In the genomic region with DNA sequence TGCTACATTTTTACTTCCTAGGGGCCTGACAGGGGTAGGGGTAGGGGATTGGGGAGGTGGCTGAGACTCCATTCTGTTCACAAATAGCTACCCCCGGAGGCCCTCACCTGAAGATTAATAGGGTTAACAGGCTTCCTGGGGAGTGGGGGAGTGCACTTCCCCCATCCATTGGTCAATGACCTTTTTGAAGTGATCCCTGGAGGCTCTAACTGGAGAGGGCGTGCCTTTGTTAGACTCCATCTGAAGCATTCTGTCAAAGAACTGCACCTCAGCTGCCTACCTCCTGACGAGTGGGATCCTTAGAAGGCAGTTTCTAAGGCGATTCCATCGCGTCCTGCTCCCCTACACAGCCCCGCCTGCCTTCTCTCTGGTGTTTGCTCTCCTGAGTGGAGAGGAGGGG, we compare ENCODE assay signal across 22 cellular contexts. TPM values are rescaled to one million over a fixed set of nuclear protein-coding genes. Genes with fewer than 3 reads are reported as not detected.
DNase-seq lines count a peak whose midpoint lies in the region; ATAC-seq, FAIRE-seq and TF ChIP-seq lines count a peak whose summit lies in the region.
"Had no signal": no experiment of that assay in that cellular context is flagged by ENCODE, and none has a peak within 500 bp of the region (broad histone marks: within the 10 kb centered on the region; RNA-seq: fewer than 3 reads in every experiment).

No MANE protein-coding gene starts in this region.

- intact Hi-C loops in activated CD8-positive, alpha-beta T cell treated with anti-CD3 and anti-CD28 coated beads for 36 hours (cut with micrococcal nuclease), result no loop called here

- H2AFZ ChIP-seq in GM23338 (no peak overlapping the region), H1 (ENCODE audit: low read length) (no peak overlapping the region)
- H2AFZ ChIP-seq: GM23248 had no signal

- no peaks in the 10 kb centered on the region for H3F3A ChIP-seq in GM23338 (replicated peaks; ENCODE audit: low read depth)

- no peak overlapping the region for H4K5ac ChIP-seq in H1 (ENCODE audit: insufficient read length, low read depth, low read length)
- H4K5ac ChIP-seq in mesendoderm (ENCODE audit: low read length), result no peak overlapping the region

- H2AK5ac ChIP-seq in H1 (ENCODE audit: low read depth, low read length) (no peak overlapping the region), mesendoderm (ENCODE audit: low read length) (no peak overlapping the region)

- TF ChIP-seq EP300 in H1 (IDR thresholded peaks at IDR 0.05; ENCODE audit: borderline replicate concordance in 1 of 2, low read depth in 2 of 2, low read length in 2 of 2), result no peak

- H3K9me3 Mint-ChIP-seq in GM23338, result no peaks in the 10 kb centered on the region
- no peaks in the 10 kb centered on the region for H3K9me3 Mint-ChIP-seq in activated CD8-positive, alpha-beta T cell treated with anti-CD3 and anti-CD28 coated beads for 36 hours
- H3K9me3 Mint-ChIP-seq: CD8-positive, alpha-beta memory T cell had no signal

- H3K4ac ChIP-seq in H1 (replicated peaks; ENCODE audit: insufficient read length, low read depth, low read length), result no peak overlapping the region
- no peak overlapping the region for H3K4ac ChIP-seq in mesendoderm (ENCODE audit: low read depth, low read length)

- H3K18ac ChIP-seq in H1 (ENCODE audit: extremely low read depth, low read length), result no peak overlapping the region; the same call in 1 of the 2 replicates
- no peak overlapping the region for H3K18ac ChIP-seq in mesendoderm (ENCODE audit: low read length)

- peak; percentile 84 for FAIRE-seq in H1 (lab: Jason Lieb, UNC)

- WGBS in HUES64, result 0% methylated on average over 2 of the region's 7 CpGs
- 21% methylated on average over 6 of the region's 7 CpGs; no CpG with 5 or more reads in 1 of the 2 experiments for WGBS in H1 (ENCODE audit: extremely low coverage in 1 of 2, insufficient coverage in 1 of 2, insufficient read length in 1 of 2, insufficient replicate concordance in 2 of 2, low coverage in 1 of 2, low lambda C conversion rate in 2 of 2, missing lambda C conversion rate in 1 of 2), 2 experiments
- no CpG with 5 or more reads among the region's 7 CpGs for WGBS in mesendoderm (ENCODE audit: extremely low coverage, insufficient coverage, low lambda C conversion rate)

- H3K36me3 ChIP-seq in GM23338 (ENCODE audit: insufficient read depth) (no peaks in the 10 kb centered on the region), HUES64 (ENCODE audit: insufficient read depth, low read length) (no peaks in the 10 kb centered on the region), H1 (ENCODE audit: control insufficient read depth in 2 of 4, insufficient read depth in 4 of 4, low read length in 3 of 4) (no peaks in the 10 kb centered on the region), mesendoderm (ENCODE audit: control insufficient read depth, insufficient read depth, low read length) (no peaks in the 10 kb centered on the region)
- H3K36me3 ChIP-seq: Peyer's patch had no signal

- no peak overlapping the region for H3K9ac ChIP-seq in HUES64 (ENCODE audit: low read depth, low read length)
- H3K9ac ChIP-seq in H1 (replicated peaks in 1 of 4; ENCODE audit: extremely low read depth in 1 of 4, low read depth in 3 of 4, low read length in 3 of 4), result no peak overlapping the region
- H3K9ac ChIP-seq in mesendoderm (ENCODE audit: low read length), result no peak overlapping the region
- H3K9ac ChIP-seq: GM23248 had no signal

- no peak overlapping the region for H3K27ac ChIP-seq in GM23338 (ENCODE audit: low read depth)
- H3K27ac ChIP-seq in HUES64 (ENCODE audit: low read depth, low read length), result no peak overlapping the region; the same call in 1 of the 2 replicates
- no peak overlapping the region for H3K27ac ChIP-seq in H1 (ENCODE audit: low read depth, low read length)
- no peak overlapping the region for H3K27ac ChIP-seq in mesendoderm (ENCODE audit: low read depth, low read length)
- H3K27ac ChIP-seq in coronary artery, result no peak overlapping the region
- H3K27ac ChIP-seq: GM23248, Peyer's patch had no signal

- no peaks in the 10 kb centered on the region for H3K27me3 Mint-ChIP-seq in GM23338 (ENCODE audit: insufficient read depth, low read depth, poor library complexity)
- H3K27me3 Mint-ChIP-seq in activated CD8-positive, alpha-beta T cell treated with anti-CD3 and anti-CD28 coated beads for 36 hours, result no peaks in the 10 kb centered on the region
- H3K27me3 Mint-ChIP-seq: CD8-positive, alpha-beta memory T cell; T-helper 17 cell had no signal

- H2BK20ac ChIP-seq in H1 (ENCODE audit: low read length), result no peak overlapping the region

- no peaks in the 10 kb centered on the region for H3K4me1 ChIP-seq in GM23338 (ENCODE audit: insufficient read depth)
- H3K4me1 ChIP-seq in HUES64 (ENCODE audit: insufficient read depth, low read length), result peaks cover 7% of the 10 kb centered on the region
- peaks cover 0 to 4% (median 1%) of the 10 kb centered on the region in 4 experiments; a peak in 3 of 7 replicates for H3K4me1 ChIP-seq in H1 (replicated peaks in 1 of 4; ENCODE audit: control insufficient read depth in 3 of 4, insufficient read depth in 4 of 4, low read length in 3 of 4)
- H3K4me1 ChIP-seq in mesendoderm (ENCODE audit: control insufficient read depth, low read depth, low read length), result no peaks in the 10 kb centered on the region
- H3K4me1 ChIP-seq: Peyer's patch had no signal

- H2BK120ac ChIP-seq in H1 (replicated peaks; ENCODE audit: low read depth, low read length) (no peak overlapping the region), mesendoderm (ENCODE audit: low read depth, low read length) (no peak overlapping the region)

- H3K56ac ChIP-seq in H1 (replicated peaks; ENCODE audit: insufficient read length, low read depth, low read length) (no peak overlapping the region), mesendoderm (ENCODE audit: low read length) (peak overlapping the region; percentile 15)

- TF ChIP-seq CTCF in GM23338 (conservative IDR thresholded peaks at IDR 0.05; ENCODE audit: low read depth in 2 of 2) (no peak), H1 (IDR thresholded peaks at IDR 0.05; ENCODE audit: control extremely low read depth in 1 of 3, insufficient read depth in 1 of 3, low read depth in 1 of 3, low read length in 3 of 3) (no peak), coronary artery (IDR thresholded peaks at IDR 0.05) (no peak)
- no peak for TF ChIP-seq CTCF in activated CD8-positive, alpha-beta T cell treated with anti-CD3 and anti-CD28 coated beads for 36 hours (IDR thresholded peaks at IDR 0.05)

- no peaks in the 10 kb centered on the region for H3K9me2 ChIP-seq in GM23338 (ENCODE audit: insufficient read depth)

- no peak for TF ChIP-seq POLR2A in H1 (IDR thresholded peaks at IDR 0.05; ENCODE audit: control extremely low read depth in 1 of 2, low read depth in 2 of 2, low read length in 2 of 2)

- no peaks in the 10 kb centered on the region; the same call in 1 of the 2 replicates for H3K23me2 ChIP-seq in H1 (ENCODE audit: low read depth, low read length)

- H4K91ac ChIP-seq in H1 (replicated peaks; ENCODE audit: insufficient read length, low read length), result no peak overlapping the region

- no peak overlapping the region for H3K4me3 Mint-ChIP-seq in GM23338
- no peak overlapping the region for H3K4me3 Mint-ChIP-seq in activated CD8-positive, alpha-beta T cell treated with anti-CD3 and anti-CD28 coated beads for 36 hours
- H3K4me3 Mint-ChIP-seq: CD8-positive, alpha-beta memory T cell; T-helper 17 cell had no signal

- no peak overlapping the region for H3K4me3 ChIP-seq in GM23338
- peak overlapping the region; percentile 14; the same call in 1 of the 2 replicates for H3K4me3 ChIP-seq in HUES64 (ENCODE audit: low read length)
- H3K4me3 ChIP-seq in H1 (ENCODE audit: extremely low read depth in 1 of 4, insufficient read depth in 2 of 4, low read depth in 3 of 4, low read length in 4 of 4), result 0 out of 8 replicates have a peak overlapping the region, but pooled peaks of 2 of the 4 experiments have one; percentile 3 to 14
- no peak overlapping the region for H3K4me3 ChIP-seq in mesendoderm (ENCODE audit: low read length)
- no peak overlapping the region for H3K4me3 ChIP-seq in coronary artery
- H3K4me3 ChIP-seq: GM23248, Peyer's patch had no signal

- H3K23ac ChIP-seq in H1 (ENCODE audit: insufficient read length) (no peak overlapping the region), mesendoderm (ENCODE audit: low read length) (no peak overlapping the region)

- H3K79me2 ChIP-seq in GM23338 (replicated peaks; ENCODE audit: insufficient read depth), result no peaks in the 10 kb centered on the region
- no peaks in the 10 kb centered on the region for H3K79me2 ChIP-seq in H1 (ENCODE audit: control insufficient read depth in 1 of 2, insufficient read depth in 2 of 2, low read length in 2 of 2)
- no peaks in the 10 kb centered on the region for H3K79me2 ChIP-seq in mesendoderm (ENCODE audit: control insufficient read depth, insufficient read depth, low read length)

- no peak overlapping the region for H2BK5ac ChIP-seq in H1 (ENCODE audit: low read depth, low read length)
- no peak overlapping the region for H2BK5ac ChIP-seq in mesendoderm (ENCODE audit: low read length)

- H3K4me1 Mint-ChIP-seq in GM23338, result peaks cover 5% of the 10 kb centered on the region; the same call in 2 of the 3 replicates
- H3K4me1 Mint-ChIP-seq in activated CD8-positive, alpha-beta T cell treated with anti-CD3 and anti-CD28 coated beads for 36 hours (ENCODE audit: low read depth), result no peaks in the 10 kb centered on the region
- H3K4me1 Mint-ChIP-seq: CD8-positive, alpha-beta memory T cell; T-helper 17 cell had no signal

- H2BK12ac ChIP-seq in H1 (ENCODE audit: low read depth, low read length), result no peak overlapping the region

- TF ChIP-seq RAD21 in H1 (IDR thresholded peaks at IDR 0.05 in 1 of 2, conservative IDR thresholded peaks at IDR 0.05 in 1 of 2; ENCODE audit: low read depth in 2 of 2, low read length in 2 of 2), result no peak

- DNase-seq in GM23338 (ENCODE audit: low spot score) (no peak), H1 (ENCODE audit: low read depth in 1 of 2, low spot score in 2 of 2) (no peak), mesendoderm (no peak), coronary artery (ENCODE audit: low spot score) (no peak)
- DNase-seq in activated CD8-positive, alpha-beta T cell treated with anti-CD3 and anti-CD28 coated beads for 36 hours, result no peak
- DNase-seq: ACHN; C1 segment of cervical spinal cord; CD8-positive, alpha-beta memory T cell; DMS79 treated with DMSO at 0.1 percent for 48 hours; GDM1; GM23248; MM.1S; NCI-H1105; NCI-H1694; NCI-H2227 treated with DMSO at 0.1 percent for 48 hours; NCI-H510A treated with DMSO at 0.1 percent for 48 hours; NCI-H82; Peyer's patch; T-helper 17 cell had no signal

- no peaks in the 10 kb centered on the region for H3K36me3 Mint-ChIP-seq in GM23338 (ENCODE audit: low read depth)
- no peaks in the 10 kb centered on the region for H3K36me3 Mint-ChIP-seq in activated CD8-positive, alpha-beta T cell treated with anti-CD3 and anti-CD28 coated beads for 36 hours (ENCODE audit: low read depth)
- H3K36me3 Mint-ChIP-seq: CD8-positive, alpha-beta memory T cell had no signal

- no peak overlapping the region for H3K27ac Mint-ChIP-seq in GM23338
- no peak overlapping the region for H3K27ac Mint-ChIP-seq in activated CD8-positive, alpha-beta T cell treated with anti-CD3 and anti-CD28 coated beads for 36 hours
- H3K27ac Mint-ChIP-seq: CD8-positive, alpha-beta memory T cell; T-helper 17 cell had no signal

- ATAC-seq in GM23338, result peak; percentile 71
- ATAC-seq in activated CD8-positive, alpha-beta T cell treated with anti-CD3 and anti-CD28 coated beads for 36 hours, result no peak
- ATAC-seq in HG02840 (IDR thresholded peaks at IDR 0.05; ENCODE audit: low FRiP score, unreplicated experiment), result no peak
- ATAC-seq in GM21576 (IDR thresholded peaks at IDR 0.05; ENCODE audit: unreplicated experiment), result no peak
- ATAC-seq: T-helper 17 cell had no signal

- H4K8ac ChIP-seq in H1 (ENCODE audit: extremely low read depth, insufficient read depth, low read length) (no peak overlapping the region), mesendoderm (ENCODE audit: low read depth, low read length) (no peak overlapping the region)

- H4K20me1 ChIP-seq in GM23338 (replicated peaks; ENCODE audit: insufficient read depth) (no peaks in the 10 kb centered on the region), H1 (replicated peaks in 1 of 2; ENCODE audit: control insufficient read depth in 1 of 2, insufficient read depth in 2 of 2, low read length in 2 of 2) (no peaks in the 10 kb centered on the region)

- H3K9me3 ChIP-seq in HUES64 (ENCODE audit: insufficient read depth, low read depth, low read length) (no peaks in the 10 kb centered on the region), H1 (ENCODE audit: insufficient read depth in 2 of 2, low read depth in 1 of 2, low read length in 1 of 2) (no peaks in the 10 kb centered on the region)
- H3K9me3 ChIP-seq: Peyer's patch had no signal

- H3K27me3 ChIP-seq in GM23338 (ENCODE audit: insufficient read depth) (no peaks in the 10 kb centered on the region), HUES64 (ENCODE audit: insufficient read depth, low read length) (peaks cover 3% of the 10 kb centered on the region; the same call in 1 of the 2 replicates), H1 (replicated peaks in 1 of 4; ENCODE audit: control insufficient read depth in 3 of 4, extremely low read depth in 1 of 4, insufficient read depth in 3 of 4, low read length in 3 of 4) (no peaks in the 10 kb centered on the region), mesendoderm (ENCODE audit: insufficient read depth, low read length, poor library complexity) (no peaks in the 10 kb centered on the region)
- H3K27me3 ChIP-seq: Peyer's patch had no signal

- H2BK15ac ChIP-seq in H1 (ENCODE audit: low read length) (no peak overlapping the region), mesendoderm (replicated peaks; ENCODE audit: low read depth) (no peak overlapping the region)

- POLR2A ChIA-PET in H1 (lab: Charles Lee; ENCODE audit: partially characterized antibody), result interaction anchor here (1.2 to 1.9 kb wide), 2 partner anchors 8 to 10 kb away, joined by 3 to 6 read pairs; partner anchors contain the start of gene MTM1
- POLR2A ChIA-PET in activated CD8-positive, alpha-beta T cell treated with anti-CD3 and anti-CD28 coated beads for 36 hours (lab: Charles Lee), result no interaction called here

- no peak overlapping the region for H3K14ac ChIP-seq in H1 (ENCODE audit: insufficient read length)

- peak overlapping the region; percentile 32; the same call in 1 of the 2 replicates for H3K4me2 ChIP-seq in GM23338
- peak overlapping the region; percentile 13 to 39; a peak in 2 of 4 replicates for H3K4me2 ChIP-seq in H1 (ENCODE audit: insufficient read depth in 1 of 2, low read depth in 2 of 2, low read length in 2 of 2)
- no peak overlapping the region for H3K4me2 ChIP-seq in mesendoderm (ENCODE audit: low read length)

- CTCF ChIA-PET in H1 (lab: Charles Lee; ENCODE audit: partially characterized antibody), result interaction anchor here (0.8 to 1.3 kb wide), 3 partner anchors 14 to 62 kb away, joined by 3 read pairs; no protein-coding TSS in a partner anchor
- CTCF ChIA-PET in activated CD8-positive, alpha-beta T cell treated with anti-CD3 and anti-CD28 coated beads for 36 hours (lab: Charles Lee), result no interaction called here

- no peaks in the 10 kb centered on the region for H3K79me1 ChIP-seq in H1 (ENCODE audit: low read depth, low read length)
- H3K79me1 ChIP-seq in mesendoderm (ENCODE audit: low read length), result no peaks in the 10 kb centered on the region

RNA-seq across cellular contexts. Expression of gene MTM1, which starts 10.0 kb away (rescaled TPM):
- 6.1 and 8.7 TPM in 2 replicates for total RNA-seq in GM23338 (2014; rRNA removed; shearing (Covaris generic))
- polyA plus RNA-seq in GM23338 (2016; fragmentation: Nextera tagmentation; extraction: Ambion mirVana) (2.2 and 3.2 TPM in 2 replicates), H1 (2011; rRNA removed) (1.7 and 2.3 TPM in 2 replicates)
- 6.5 TPM for polyA plus RNA-seq in HUES64 (2013, experiment 1 of 2)
- 7.1 TPM for polyA plus RNA-seq in HUES64 (2013, experiment 2 of 2)
- total RNA-seq in H1 (2021; fragmentation: NEBNext Ultra II Directional; extraction: Animal tissue kit (Norgen Biotek cat#: 25700)), result 8.4 and 9.5 TPM in 2 replicates
- polyA plus RNA-seq in H1 (2011; cell fraction: cytosol; rRNA removed), result 3.2 TPM
- polyA plus RNA-seq in H1 (2011; cell fraction: nucleus; rRNA removed), result 2.3 TPM
- 3.3 to 8.4 TPM (median 4.5 TPM) in 4 replicates for polyA plus RNA-seq in H1 (2012, experiment 1 of 2)
- 0.30 TPM for polyA plus RNA-seq in H1 (2012, experiment 2 of 2)
- 3.2 TPM for polyA plus RNA-seq in H1 (2013, experiment 1 of 2)
- polyA plus RNA-seq in H1 (2013, experiment 2 of 2), result 3.3 TPM
- polyA minus RNA-seq in H1 (2011; rRNA and poly(A)+ RNA removed), result 4.7 and 8.4 TPM in 2 replicates
- 1.4 TPM for polyA minus RNA-seq in H1 (2011; cell fraction: cytosol; rRNA and poly(A)+ RNA removed)
- 7.0 TPM for polyA minus RNA-seq in H1 (2011; cell fraction: nucleus; rRNA and poly(A)+ RNA removed)
- 4.2 TPM for polyA plus RNA-seq in mesendoderm (2013, experiment 1 of 2)
- 4.3 TPM for polyA plus RNA-seq in mesendoderm (2013, experiment 2 of 2)
- total RNA-seq in activated CD8-positive, alpha-beta T cell treated with anti-CD3 and anti-CD28 coated beads for 36 hours, result 10 to 100 TPM in 1 of 2 experiments, 1 to 10 TPM in 1; 9.6 to 11.6 TPM
